In genomic region chr22:20626811-20627210, GRCh38 we compare ENCODE assay signal across 7 cellular contexts.
"Had no signal": no experiment of that assay in that cellular context is flagged by ENCODE, and none has a peak within 500 bp of the region (broad histone marks: within the 10 kb centered on the region; RNA-seq: fewer than 3 reads in every experiment).

No MANE protein-coding gene starts in this region.

- H3K9ac ChIP-seq: KMS-11 had no signal

- ATAC-seq: HepG2 had no signal

- FAIRE-seq: HepG2, HTR-8/SVneo had no signal

- DNase-seq: IMR-90, KBM-7, KG1 had no signal

- H3K4me2 ChIP-seq: KMS-11 had no signal

- H3K27ac ChIP-seq: HL-60, KMS-11 had no signal
